ENCODE assay signal across 1 cellular context in the genomic region with DNA sequence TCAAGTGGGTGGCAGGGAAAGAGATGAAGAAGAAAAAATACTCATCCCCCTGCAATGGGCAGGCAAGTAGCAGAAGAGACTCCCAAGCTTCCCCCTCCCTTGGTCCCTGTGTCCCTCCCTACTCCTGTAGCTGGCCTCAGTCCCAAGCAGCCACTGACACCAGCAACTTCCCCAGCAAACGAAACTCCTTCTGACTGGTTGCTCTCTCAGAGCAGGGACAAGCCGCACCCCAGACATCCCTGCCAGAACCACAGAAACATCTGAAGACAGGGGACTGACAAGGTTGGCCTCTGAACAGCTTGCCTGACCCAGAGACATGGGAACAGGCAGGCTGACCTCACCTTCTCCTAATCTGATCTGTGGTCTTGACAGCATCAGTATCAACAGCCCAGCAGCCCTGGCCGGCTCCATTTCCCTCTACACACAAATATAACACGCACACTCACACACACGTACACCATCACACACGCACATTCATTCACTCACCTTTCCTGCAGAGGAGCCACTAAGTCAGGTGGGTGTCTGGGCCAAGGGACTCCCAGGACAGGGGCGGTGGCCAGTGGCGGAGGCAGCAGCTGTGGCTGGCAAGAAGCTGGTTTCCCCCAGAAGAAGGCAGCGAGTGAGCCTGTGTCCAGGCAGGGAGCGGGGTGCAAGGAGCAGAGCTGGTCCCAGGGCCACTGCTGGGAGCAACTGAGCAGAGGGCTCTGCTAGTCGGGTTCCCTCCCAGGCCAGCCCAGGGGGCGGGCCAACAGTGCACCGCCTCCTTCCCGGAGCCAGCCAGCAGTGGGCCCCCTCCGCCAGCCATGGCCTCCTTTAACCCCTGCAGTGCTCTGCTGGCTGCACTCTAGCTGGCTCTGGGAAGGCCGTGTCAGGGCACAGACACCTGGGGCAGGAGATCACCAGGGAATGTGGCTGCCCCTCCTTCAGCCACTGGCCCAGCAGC.
TF ChIP-seq lines count a peak whose summit lies in the region.

No MANE protein-coding gene starts in this region.

TF ChIP-seq in HepG2, 621 proteins besides CTCF, POLR2A, EP300 and RAD21 (continued from another document and continues in another):
- TF ChIP-seq ZBTB4 (CRISPR knock-in tag; IDR thresholded peaks at IDR 0.05; ENCODE audit: borderline replicate concordance) (0 out of 2 replicates have a peak, but pooled peaks have one; percentile 21), ZNF354B (CRISPR knock-in tag; IDR thresholded peaks at IDR 0.05) (no peak), ZNF574 (CRISPR knock-in tag; IDR thresholded peaks at IDR 0.05) (peak; percentile 77), MTF2 (CRISPR knock-in tag; IDR thresholded peaks at IDR 0.05; ENCODE audit: borderline replicate concordance) (0 out of 2 replicates have a peak, but pooled peaks have one; percentile 66), SETDB1 (CRISPR knock-in tag; IDR thresholded peaks at IDR 0.05; ENCODE audit: borderline replicate concordance) (no peak), MXI1 (IDR thresholded peaks at IDR 0.05; ENCODE audit: borderline replicate concordance, low read depth, low read length) (peak; percentile 57; the same call in 1 of the 3 replicates), ZNF256 (CRISPR knock-in tag; conservative IDR thresholded peaks at IDR 0.05) (no peak), HNRNPK (IDR thresholded peaks at IDR 0.05; ENCODE audit: low read depth, low read length, poor library complexity, severe bottlenecking) (no peak), CBX5 (CRISPR knock-in tag; IDR thresholded peaks at IDR 0.05; ENCODE audit: borderline replicate concordance) (peak; percentile 44; the same call in 1 of the 2 replicates), SYNCRIP (IDR thresholded peaks at IDR 0.05; ENCODE audit: insufficient read depth, low read depth, low read length) (no peak), AGO2 (optimal IDR thresholded peaks at IDR 0.05; ENCODE audit: low read depth, low read length) (no peak), ARID3A (IDR thresholded peaks at IDR 0.05; ENCODE audit: low read depth, low read length) (no peak), KMT2B (CRISPR knock-in tag; IDR thresholded peaks at IDR 0.05) (no peak), ZNF556 (CRISPR knock-in tag; IDR thresholded peaks at IDR 0.05; ENCODE audit: borderline replicate concordance) (peak; percentile 85; the same call in 1 of the 2 replicates), ZNF451 (CRISPR knock-in tag; IDR thresholded peaks at IDR 0.05) (peak; percentile 74), ZNF564 (CRISPR knock-in tag; IDR thresholded peaks at IDR 0.05) (no peak), HCFC1 (IDR thresholded peaks at IDR 0.05; ENCODE audit: low read depth, low read length) (no peak), ZNF816 (CRISPR knock-in tag; IDR thresholded peaks at IDR 0.05; ENCODE audit: borderline replicate concordance) (no peak), ZNF878 (CRISPR knock-in tag; IDR thresholded peaks at IDR 0.05) (no peak), ISX (CRISPR knock-in tag; conservative IDR thresholded peaks at IDR 0.05) (no peak), ZNF296 (CRISPR knock-in tag; conservative IDR thresholded peaks at IDR 0.05) (0 out of 2 replicates have a peak, but pooled peaks have one; percentile 14), SMAD3 (CRISPR knock-in tag; IDR thresholded peaks at IDR 0.05) (no peak), PRDM15 (CRISPR knock-in tag; IDR thresholded peaks at IDR 0.05) (no peak)
- TF ChIP-seq, protein P1, sequence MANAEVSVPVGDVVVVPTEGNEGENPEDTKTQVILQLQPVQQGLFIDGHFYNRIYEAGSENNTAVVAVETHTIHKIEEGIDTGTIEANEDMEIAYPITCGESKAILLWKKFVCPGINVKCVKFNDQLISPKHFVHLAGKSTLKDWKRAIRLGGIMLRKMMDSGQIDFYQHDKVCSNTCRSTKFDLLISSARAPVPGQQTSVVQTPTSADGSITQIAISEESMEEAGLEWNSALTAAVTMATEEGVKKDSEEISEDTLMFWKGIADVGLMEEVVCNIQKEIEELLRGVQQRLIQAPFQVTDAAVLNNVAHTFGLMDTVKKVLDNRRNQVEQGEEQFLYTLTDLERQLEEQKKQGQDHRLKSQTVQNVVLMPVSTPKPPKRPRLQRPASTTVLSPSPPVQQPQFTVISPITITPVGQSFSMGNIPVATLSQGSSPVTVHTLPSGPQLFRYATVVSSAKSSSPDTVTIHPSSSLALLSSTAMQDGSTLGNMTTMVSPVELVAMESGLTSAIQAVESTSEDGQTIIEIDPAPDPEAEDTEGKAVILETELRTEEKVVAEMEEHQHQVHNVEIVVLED (CRISPR knock-in tag; IDR thresholded peaks at IDR 0.05; ENCODE audit: borderline replicate concordance), result peak; percentile 42; the same call in 1 of the 2 replicates
- TF ChIP-seq, protein P2, sequence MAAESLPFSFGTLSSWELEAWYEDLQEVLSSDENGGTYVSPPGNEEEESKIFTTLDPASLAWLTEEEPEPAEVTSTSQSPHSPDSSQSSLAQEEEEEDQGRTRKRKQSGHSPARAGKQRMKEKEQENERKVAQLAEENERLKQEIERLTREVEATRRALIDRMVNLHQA (CRISPR knock-in tag; IDR thresholded peaks at IDR 0.05), result no peak
- TF ChIP-seq, protein P3, sequence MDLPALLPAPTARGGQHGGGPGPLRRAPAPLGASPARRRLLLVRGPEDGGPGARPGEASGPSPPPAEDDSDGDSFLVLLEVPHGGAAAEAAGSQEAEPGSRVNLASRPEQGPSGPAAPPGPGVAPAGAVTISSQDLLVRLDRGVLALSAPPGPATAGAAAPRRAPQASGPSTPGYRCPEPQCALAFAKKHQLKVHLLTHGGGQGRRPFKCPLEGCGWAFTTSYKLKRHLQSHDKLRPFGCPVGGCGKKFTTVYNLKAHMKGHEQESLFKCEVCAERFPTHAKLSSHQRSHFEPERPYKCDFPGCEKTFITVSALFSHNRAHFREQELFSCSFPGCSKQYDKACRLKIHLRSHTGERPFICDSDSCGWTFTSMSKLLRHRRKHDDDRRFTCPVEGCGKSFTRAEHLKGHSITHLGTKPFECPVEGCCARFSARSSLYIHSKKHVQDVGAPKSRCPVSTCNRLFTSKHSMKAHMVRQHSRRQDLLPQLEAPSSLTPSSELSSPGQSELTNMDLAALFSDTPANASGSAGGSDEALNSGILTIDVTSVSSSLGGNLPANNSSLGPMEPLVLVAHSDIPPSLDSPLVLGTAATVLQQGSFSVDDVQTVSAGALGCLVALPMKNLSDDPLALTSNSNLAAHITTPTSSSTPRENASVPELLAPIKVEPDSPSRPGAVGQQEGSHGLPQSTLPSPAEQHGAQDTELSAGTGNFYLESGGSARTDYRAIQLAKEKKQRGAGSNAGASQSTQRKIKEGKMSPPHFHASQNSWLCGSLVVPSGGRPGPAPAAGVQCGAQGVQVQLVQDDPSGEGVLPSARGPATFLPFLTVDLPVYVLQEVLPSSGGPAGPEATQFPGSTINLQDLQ (CRISPR knock-in tag; IDR thresholded peaks at IDR 0.05), result no peak
- TF ChIP-seq, protein P4, sequence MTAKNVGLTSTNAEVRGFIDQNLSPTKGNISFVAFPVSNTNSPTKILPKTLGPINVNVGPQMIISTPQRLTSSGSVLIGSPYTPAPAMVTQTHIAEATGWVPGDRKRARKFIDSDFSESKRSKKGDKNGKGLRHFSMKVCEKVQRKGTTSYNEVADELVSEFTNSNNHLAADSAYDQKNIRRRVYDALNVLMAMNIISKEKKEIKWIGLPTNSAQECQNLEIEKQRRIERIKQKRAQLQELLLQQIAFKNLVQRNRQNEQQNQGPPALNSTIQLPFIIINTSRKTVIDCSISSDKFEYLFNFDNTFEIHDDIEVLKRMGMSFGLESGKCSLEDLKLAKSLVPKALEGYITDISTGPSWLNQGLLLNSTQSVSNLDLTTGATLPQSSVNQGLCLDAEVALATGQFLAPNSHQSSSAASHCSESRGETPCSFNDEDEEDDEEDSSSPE (CRISPR knock-in tag; IDR thresholded peaks at IDR 0.05), result 0 out of 2 replicates have a peak, but pooled peaks have one; percentile 29
- TF ChIP-seq, protein P5, sequence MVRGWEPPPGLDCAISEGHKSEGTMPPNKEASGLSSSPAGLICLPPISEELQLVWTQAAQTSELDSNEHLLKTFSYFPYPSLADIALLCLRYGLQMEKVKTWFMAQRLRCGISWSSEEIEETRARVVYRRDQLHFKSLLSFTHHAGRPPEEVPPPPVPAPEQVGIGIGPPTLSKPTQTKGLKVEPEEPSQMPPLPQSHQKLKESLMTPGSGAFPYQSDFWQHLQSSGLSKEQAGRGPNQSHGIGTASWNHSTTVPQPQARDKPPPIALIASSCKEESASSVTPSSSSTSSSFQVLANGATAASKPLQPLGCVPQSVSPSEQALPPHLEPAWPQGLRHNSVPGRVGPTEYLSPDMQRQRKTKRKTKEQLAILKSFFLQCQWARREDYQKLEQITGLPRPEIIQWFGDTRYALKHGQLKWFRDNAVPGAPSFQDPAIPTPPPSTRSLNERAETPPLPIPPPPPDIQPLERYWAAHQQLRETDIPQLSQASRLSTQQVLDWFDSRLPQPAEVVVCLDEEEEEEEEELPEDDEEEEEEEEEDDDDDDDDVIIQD (CRISPR knock-in tag; IDR thresholded peaks at IDR 0.05; ENCODE audit: low read depth), result peak; percentile 66; the same call in 1 of the 2 replicates
